9 cellular contexts compared by ENCODE assay signal in the genomic region with DNA sequence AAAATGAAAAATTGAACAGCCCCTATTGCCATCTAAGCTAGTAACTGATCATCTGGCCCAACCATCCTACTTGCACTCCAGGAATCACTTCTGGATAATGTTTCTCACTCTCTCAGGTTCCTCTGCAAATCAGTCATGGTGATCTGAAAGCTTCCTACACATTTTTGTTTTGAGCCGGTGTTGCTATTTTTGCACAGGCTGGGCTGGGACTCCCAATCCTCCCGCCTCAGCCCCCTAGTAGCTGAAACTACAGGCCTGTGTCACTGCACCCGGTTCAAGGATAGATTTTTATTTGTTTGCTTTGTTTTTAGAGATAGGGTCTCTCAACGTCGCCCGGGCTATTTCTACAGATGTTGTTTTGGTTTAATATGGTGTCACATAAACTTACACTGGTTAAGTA. TPM values are rescaled to one million over a fixed set of nuclear protein-coding genes. Genes with fewer than 3 reads are reported as not detected.
A peak's percentile ranks its signal among the peaks of the same experiment; 100 is the strongest.
DNase-seq lines count a peak whose midpoint lies in the region; ATAC-seq, FAIRE-seq and TF ChIP-seq lines count a peak whose summit lies in the region.
"Had no signal": no experiment of that assay in that cellular context is flagged by ENCODE, and none has a peak within 500 bp of the region (broad histone marks: within the 10 kb centered on the region; RNA-seq: fewer than 3 reads in every experiment).

No MANE protein-coding gene starts in this region.

- intact Hi-C loops in CD8-positive, alpha-beta T cell (cut with DNase I, micrococcal nuclease): loop anchor here in 1 of 2 experiments (2.0 to 5.0 kb wide), 3 partner anchors 19 to 939 kb away; partner anchors contain the start of genes EDEM3 and RNF2

- DNase-seq in CD8-positive, alpha-beta T cell: no peak
- DNase-seq in lung (ENCODE audit: low spot score) (no peak), NCI-H1930 (lab: John Stamatoyannopoulos, UW) (no peak), H54 (ENCODE audit: insufficient read length, low spot score) (no peak), HAP-1 (ENCODE audit: low spot score in 2 of 2) (no peak), DMS53 (lab: John Stamatoyannopoulos, UW) (no peak)

- peak overlapping the region; percentile 31 for H3K4me3 ChIP-seq in CD8-positive, alpha-beta T cell (ENCODE audit: low read depth, low read length)
- H3K4me3 ChIP-seq in OCI-LY1 (ENCODE audit: low read depth, low read length, poor library complexity, severe bottlenecking): peak overlapping the region; percentile 45
- H3K4me3 ChIP-seq in lung: no peak overlapping the region
- no peak overlapping the region for H3K4me3 ChIP-seq in HAP-1

- no peak for TF ChIP-seq POLR2A in H54 (IDR thresholded peaks at IDR 0.05; ENCODE audit: low read depth, low read length)

- H3K27ac ChIP-seq in CD8-positive, alpha-beta T cell (ENCODE audit: low read depth, low read length): no peak overlapping the region
- H3K27ac ChIP-seq in OCI-LY1 (ENCODE audit: low read depth, low read length, poor library complexity, severe bottlenecking) (no peak overlapping the region), lung (ENCODE audit: low read depth in 1 of 2, low read length in 1 of 2) (peak overlapping the region; percentile 33 to 70)

- H3K36me3 ChIP-seq in CD8-positive, alpha-beta T cell (ENCODE audit: insufficient read depth, low read length): no peaks in the 10 kb centered on the region
- no peaks in the 10 kb centered on the region; the same call in 1 of the 2 replicates for H3K36me3 ChIP-seq in OCI-LY1 (ENCODE audit: insufficient read depth, low read length)
- H3K36me3 ChIP-seq in lung (ENCODE audit: control insufficient read depth in 2 of 2, insufficient read depth in 2 of 2, low read length in 2 of 2): no peaks in the 10 kb centered on the region
- no peaks in the 10 kb centered on the region for H3K36me3 ChIP-seq in HAP-1 (replicated peaks)

- TF ChIP-seq CTCF in CD8-positive, alpha-beta T cell (IDR thresholded peaks at IDR 0.05): no peak
- TF ChIP-seq CTCF in OCI-LY1 (IDR thresholded peaks at IDR 0.05; ENCODE audit: low read length) (no peak), lung (IDR thresholded peaks at IDR 0.05; ENCODE audit: control extremely low read depth, extremely low read depth) (no peak)

- no peak overlapping the region for H3K9ac ChIP-seq in OCI-LY1 (ENCODE audit: low read length)

- no peaks in the 10 kb centered on the region for H4K20me1 ChIP-seq in OCI-LY1 (ENCODE audit: insufficient read depth, low read length)

- H3K27ac Mint-ChIP-seq in CD8-positive, alpha-beta T cell: peak overlapping the region; percentile 91

- no peak for ATAC-seq in CD8-positive, alpha-beta T cell
- ATAC-seq in GM21528 (IDR thresholded peaks at IDR 0.05; ENCODE audit: low FRiP score, unreplicated experiment) (peak; percentile 36), lung (ENCODE audit: insufficient read depth, low FRiP score) (no peak)
- ATAC-seq: Panc1 had no signal

- H2AFZ ChIP-seq in OCI-LY1 (ENCODE audit: low read length): peak overlapping the region; percentile 99

- H3K27me3 Mint-ChIP-seq in CD8-positive, alpha-beta T cell (ENCODE audit: low read depth): no peaks in the 10 kb centered on the region

- peaks cover 18% of the 10 kb centered on the region for H3K4me1 ChIP-seq in CD8-positive, alpha-beta T cell (ENCODE audit: insufficient read depth, low read length)
- H3K4me1 ChIP-seq in OCI-LY1 (ENCODE audit: insufficient read depth, low read length, severe bottlenecking) (peaks cover 10% of the 10 kb centered on the region), lung (ENCODE audit: control insufficient read depth in 2 of 2, insufficient read depth in 2 of 2, low read length in 2 of 2) (peaks cover 0 to 4% of the 10 kb centered on the region in 2 donors), HAP-1 (no peaks in the 10 kb centered on the region)

- H3K4me2 ChIP-seq in OCI-LY1 (ENCODE audit: low read length): peak overlapping the region; percentile 60

- no peaks in the 10 kb centered on the region for H3K9me2 ChIP-seq in OCI-LY1 (ENCODE audit: low read depth, low read length)

- POLR2A ChIA-PET in CD8-positive, alpha-beta T cell (lab: Charles Lee): interaction anchor here (1.1 to 3.3 kb wide), 3 partner anchors 13 to 454 kb away, joined by 3 to 22 read pairs (median 5); partner anchors contain the start of gene IVNS1ABP

- H3F3A ChIP-seq in OCI-LY1 (ENCODE audit: insufficient read depth, low read length): no peaks in the 10 kb centered on the region

- no peaks in the 10 kb centered on the region for H3K9me3 ChIP-seq in CD8-positive, alpha-beta T cell (ENCODE audit: low read length)
- 0 out of 2 replicates have a peak, but pooled peaks cover 2% of the 10 kb centered on the region for H3K9me3 ChIP-seq in OCI-LY1 (ENCODE audit: low read length)
- no peaks in the 10 kb centered on the region for H3K9me3 ChIP-seq in lung (ENCODE audit: control insufficient read depth in 2 of 2, insufficient read depth in 1 of 2, low read length in 1 of 2)
- H3K9me3 ChIP-seq in HAP-1: no peaks in the 10 kb centered on the region

- no peaks in the 10 kb centered on the region for H3K9me3 Mint-ChIP-seq in CD8-positive, alpha-beta T cell

- in situ Hi-C loops in HAP-1 (cut with MboI; ENCODE audit: low sequenced_read_pairs): no loop called here

- CTCF ChIA-PET in CD8-positive, alpha-beta T cell (lab: Charles Lee): interaction anchor here (0.6 to 3.5 kb wide), 8 partner anchors 9 to 885 kb away, joined by 3 to 20 read pairs (median 10); partner anchors contain the start of gene IVNS1ABP

- FAIRE-seq in H54 (lab: Jason Lieb, UNC): no peak

- H3K4me3 Mint-ChIP-seq in CD8-positive, alpha-beta T cell: peak overlapping the region; percentile 76

- peaks cover 23% of the 10 kb centered on the region for H3K4me1 Mint-ChIP-seq in CD8-positive, alpha-beta T cell (ENCODE audit: low read depth)

- H3K36me3 Mint-ChIP-seq in CD8-positive, alpha-beta T cell: no peaks in the 10 kb centered on the region

- H3K79me2 ChIP-seq in OCI-LY1 (ENCODE audit: insufficient read depth, low read length): no peaks in the 10 kb centered on the region

- WGBS in lung, 2 donors: 42 to 45% methylated on average over 6 of the region's 6 CpGs

- H3K27me3 ChIP-seq in CD8-positive, alpha-beta T cell (ENCODE audit: insufficient read depth, low read length): no peaks in the 10 kb centered on the region
- 0 out of 2 replicates have a peak, but pooled peaks cover 3% of the 10 kb centered on the region for H3K27me3 ChIP-seq in OCI-LY1 (ENCODE audit: insufficient read depth, low read length)
- no peaks in the 10 kb centered on the region for H3K27me3 ChIP-seq in lung (ENCODE audit: control insufficient read depth, insufficient read depth)
- no peaks in the 10 kb centered on the region for H3K27me3 ChIP-seq in HAP-1 (ENCODE audit: low read depth)

RNA-seq across cellular contexts. Expression of gene HMCN1, which starts 40.5 kb away (rescaled TPM):
- under 1 TPM in 1 of 2 experiments, not detected in 1; 0.03 TPM for total RNA-seq in CD8-positive, alpha-beta T cell
- total RNA-seq in lung: 100 to 1,000 TPM in 1 of 2 donors, 10 to 100 TPM in 1; 26.0 to 149 TPM
- 1 to 10 TPM; 3.2 to 4.7 TPM for polyA plus RNA-seq in lung

Comparison
In these comparisons a context has a peak if more than half of its experiments do, and no peak if none do; other contexts are left out.
1. H3K27ac ChIP-seq: peak in lung (2 of 2); none in CD8-positive, alpha-beta T cell (single experiment) and OCI-LY1 (single experiment).
2. H3K4me3 ChIP-seq: peak in CD8-positive, alpha-beta T cell (single experiment) and OCI-LY1 (single experiment); none in lung (single experiment) and HAP-1 (single experiment).
3. RNA of gene HMCN1, which starts 40.5 kb away (total RNA-seq): 26.0 to 149 TPM in lung; 0.03 TPM in CD8-positive, alpha-beta T cell; every median in the first group is over 10 times any median in the second.